In the genomic region with DNA sequence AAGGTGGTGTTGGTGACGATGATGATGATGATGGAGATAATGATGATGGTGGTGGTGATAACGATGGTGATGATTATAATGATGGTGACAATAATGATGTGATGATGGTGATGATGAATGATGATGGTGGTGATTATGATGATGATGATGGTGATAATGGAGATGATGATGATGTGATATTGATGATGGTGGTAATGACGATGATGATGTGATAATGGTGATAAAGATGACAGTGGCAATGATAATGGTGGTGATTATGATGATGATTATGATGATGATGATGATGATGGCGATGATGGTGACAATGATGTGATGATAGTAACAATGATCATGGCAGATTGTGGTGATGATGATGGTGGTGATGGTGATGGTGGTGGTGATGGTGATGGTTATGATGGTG, we compare ENCODE assay signal across 28 cellular contexts.
DNase-seq lines count a peak whose midpoint lies in the region; ATAC-seq, FAIRE-seq and TF ChIP-seq lines count a peak whose summit lies in the region.
"Had no signal": no experiment of that assay in that cellular context is flagged by ENCODE, and none has a peak within 500 bp of the region (broad histone marks: within the 10 kb centered on the region; RNA-seq: fewer than 3 reads in every experiment).

No MANE protein-coding gene starts in this region.

- WGBS in K562 (ENCODE audit: insufficient coverage, low coverage, missing lambda C conversion rate) = 2% methylated on average over 4 of the region's 4 CpGs
- 100% methylated on average over 2 to 3 of the region's 4 CpGs for WGBS in neuronal stem cell (ENCODE audit: extremely low coverage in 2 of 2, insufficient read length in 2 of 2, insufficient replicate concordance in 1 of 2), 2 donors

- H3K79me1 ChIP-seq in neuronal stem cell (ENCODE audit: low read depth, low read length) = no peaks in the 10 kb centered on the region

- TF ChIP-seq CTCF in HEK293 (tag by site-specific recombination; IDR thresholded peaks at IDR 0.05) = no peak
- TF ChIP-seq CTCF in K562 (IDR thresholded peaks at IDR 0.05 in 2 of 3, conservative IDR thresholded peaks at IDR 0.05 in 1 of 3; ENCODE audit: insufficient read depth in 2 of 3, low read depth in 1 of 3, low read length in 3 of 3) = no peak

- no peak for TF ChIP-seq EP300 in K562 (IDR thresholded peaks at IDR 0.05; ENCODE audit: low read length)

- no peak for ATAC-seq in K562
- ATAC-seq in GM19023 (IDR thresholded peaks at IDR 0.05; ENCODE audit: unreplicated experiment) = no peak
- ATAC-seq: GM12878 had no signal

- H3K27me3 ChIP-seq in K562 (ENCODE audit: control insufficient read depth in 2 of 2, insufficient read depth in 2 of 2, low read length in 2 of 2) (no peaks in the 10 kb centered on the region), neuronal stem cell (ENCODE audit: control insufficient read depth in 3 of 3, insufficient read depth in 3 of 3, low read depth in 1 of 3, low read length in 3 of 3) (no peaks in the 10 kb centered on the region)
- H3K27me3 ChIP-seq: BE2C, BLaER1 had no signal

- H2BK120ac ChIP-seq in neuronal stem cell (ENCODE audit: low read depth, low read length) = no peak overlapping the region

- H3K4me3 ChIP-seq in HEK293 (ENCODE audit: low read depth, low read length) = no peak overlapping the region
- no peak overlapping the region for H3K4me3 ChIP-seq in K562
- H3K4me3 ChIP-seq in neuronal stem cell (ENCODE audit: low read length in 2 of 2) = no peak overlapping the region
- H3K4me3 ChIP-seq: BLaER1, GM12878 had no signal

- FAIRE-seq in H54 (lab: Jason Lieb, UNC) (peak; percentile 15), K562 (lab: Jason Lieb, UNC) (no peak)
- FAIRE-seq: A204.1, GM12878, GM12892, GM18507, GM19239 had no signal

- H3K9ac ChIP-seq in K562 (ENCODE audit: insufficient read depth in 1 of 2, low read depth in 2 of 2, low read length in 2 of 2) (no peak overlapping the region), neuronal stem cell (ENCODE audit: low read depth, low read length, poor library complexity) (peak overlapping the region; percentile 81)
- H3K9ac ChIP-seq: BLaER1 had no signal

- no peak overlapping the region for H4K8ac ChIP-seq in neuronal stem cell (ENCODE audit: low read depth, low read length)

- H3K14ac ChIP-seq in neuronal stem cell (ENCODE audit: low read length) = no peak overlapping the region

- H3K4ac ChIP-seq in neuronal stem cell (ENCODE audit: low read length) = no peak overlapping the region

- H3K4me2 ChIP-seq in K562 (ENCODE audit: insufficient read depth, low read length) = no peak overlapping the region
- H3K4me2 ChIP-seq in neuronal stem cell (ENCODE audit: insufficient read depth, low read length, poor library complexity, severe bottlenecking) = no peak overlapping the region
- H3K4me2 ChIP-seq: BLaER1 had no signal

- intact Hi-C loops in K562 (cut with micrococcal nuclease) = no loop called here

- no peak overlapping the region for H2AK5ac ChIP-seq in neuronal stem cell (ENCODE audit: low read depth, low read length)

- DNase-seq in H54 (ENCODE audit: insufficient read length, low spot score) (no peak), K562 (ENCODE audit: extremely low read depth in 1 of 4, low spot score in 3 of 4) (no peak), neuronal stem cell (ENCODE audit: low spot score) (no peak), NCI-H82 (lab: John Stamatoyannopoulos, UW) (no peak), dermis blood vessel endothelial cell (no peak), D341Med (ENCODE audit: low spot score) (no peak)
- DNase-seq: 8988T; ACHN; BE2C; C1 segment of cervical spinal cord; CD4-positive, alpha-beta memory T cell; CD4-positive, CD25-positive, alpha-beta regulatory T cell; CD8-positive, alpha-beta memory T cell; COR-L47; DMS 273 treated with DMSO at 0.1 percent for 48 hours; DMS153; DMS79; DND-41; EL; GDM1 had no signal

- H2BK12ac ChIP-seq in neuronal stem cell (ENCODE audit: low read length) = no peak overlapping the region

- H3K36me3 ChIP-seq in HEK293 (ENCODE audit: control insufficient read depth in 2 of 2, insufficient read depth in 1 of 2, low read length in 2 of 2) (no peaks in the 10 kb centered on the region), K562 (ENCODE audit: control insufficient read depth, insufficient read depth, low read length) (no peaks in the 10 kb centered on the region), neuronal stem cell (replicated peaks in 1 of 2; ENCODE audit: control insufficient read depth in 2 of 2, insufficient read depth in 2 of 2, low read length in 2 of 2) (no peaks in the 10 kb centered on the region)
- H3K36me3 ChIP-seq: BE2C, BLaER1 had no signal

- no peaks in the 10 kb centered on the region for H3K79me2 ChIP-seq in K562 (ENCODE audit: control insufficient read depth, insufficient read depth, low read length)

- no peak overlapping the region for H3K18ac ChIP-seq in neuronal stem cell (ENCODE audit: low read length)

- H3K23ac ChIP-seq in neuronal stem cell (ENCODE audit: low read depth, low read length, poor library complexity) = no peak overlapping the region

- no peaks in the 10 kb centered on the region for H4K20me1 ChIP-seq in K562 (replicated peaks; ENCODE audit: control insufficient read depth, insufficient read depth, low read length)
- H4K20me1 ChIP-seq: BLaER1 had no signal

- H3K9me3 ChIP-seq in HEK293 (ENCODE audit: control insufficient read depth, insufficient read depth, low read depth, low read length) (no peaks in the 10 kb centered on the region), K562 (replicated peaks; ENCODE audit: control insufficient read depth, insufficient read depth, low read depth, low read length) (no peaks in the 10 kb centered on the region), neuronal stem cell (replicated peaks in 1 of 2; ENCODE audit: control insufficient read depth in 2 of 2, insufficient read depth in 1 of 2, low read depth in 1 of 2, low read length in 2 of 2) (peaks cover 0 to 3% of the 10 kb centered on the region in 2 donors)

- no TSS peak for BruUV-seq in K562 (replicated peaks; lab: Mats Ljungman, UMichigan)

- H3K9me1 ChIP-seq in K562 (ENCODE audit: control insufficient read depth, insufficient read depth, low read length) = no peaks in the 10 kb centered on the region

- H2BK15ac ChIP-seq in neuronal stem cell (ENCODE audit: low read length) = no peak overlapping the region

- TF ChIP-seq POLR2A in H54 (IDR thresholded peaks at IDR 0.05; ENCODE audit: low read depth, low read length) = no peak
- TF ChIP-seq POLR2A in K562 (conservative IDR thresholded peaks at IDR 0.05) = no peak

- CTCF ChIA-PET in HEK293 (lab: Yijun Ruan, JAX) (no interaction called here), K562 (lab: Yijun Ruan, JAX; ENCODE audit: low intra/inter-chr PET ratio) (no interaction called here)

- no peak overlapping the region for H3K27ac ChIP-seq in HEK293 (ENCODE audit: extremely low read depth, low read depth, low read length)
- H3K27ac ChIP-seq in K562 (ENCODE audit: extremely low read depth, low read depth, low read length) = no peak overlapping the region
- H3K27ac ChIP-seq in neuronal stem cell (replicated peaks; ENCODE audit: low read length) = no peak overlapping the region
- H3K27ac ChIP-seq: BLaER1 had no signal

- no peak overlapping the region for H2BK5ac ChIP-seq in neuronal stem cell (ENCODE audit: low read length)

- H2AFZ ChIP-seq in K562 (ENCODE audit: low read depth, low read length) (no peak overlapping the region), neuronal stem cell (ENCODE audit: low read length) (no peak overlapping the region)

- POLR2A ChIA-PET in HEK293 (lab: Yijun Ruan, JAX) = no interaction called here
- POLR2A ChIA-PET in K562 (lab: Yijun Ruan, JAX) = no interaction called here

- TF ChIP-seq RAD21 in K562 (CRISPR knock-in tag; conservative IDR thresholded peaks at IDR 0.05 in 1 of 2, IDR thresholded peaks at IDR 0.05 in 1 of 2) = no peak

- no peak overlapping the region for H4K91ac ChIP-seq in neuronal stem cell (ENCODE audit: low read depth, low read length, poor library complexity)

- no peaks in the 10 kb centered on the region for H3K4me1 ChIP-seq in HEK293 (ENCODE audit: control insufficient read depth, insufficient read depth, low read length)
- H3K4me1 ChIP-seq in K562 (replicated peaks in 1 of 2; ENCODE audit: control insufficient read depth in 2 of 2, insufficient read depth in 2 of 2, low read length in 2 of 2) = no peaks in the 10 kb centered on the region
- no peaks in the 10 kb centered on the region for H3K4me1 ChIP-seq in neuronal stem cell (ENCODE audit: control insufficient read depth in 2 of 2, insufficient read depth in 1 of 2, low read depth in 1 of 2, low read length in 2 of 2)
- H3K4me1 ChIP-seq: BE2C, BLaER1 had no signal

- in situ Hi-C loops in K562 (cut with MboI) = no loop called here

TF ChIP-seq in HEK293, 187 proteins besides CTCF, POLR2A, EP300 and RAD21 (continues in another document):
- TF ChIP-seq ZNF513 (tag by site-specific recombination; IDR thresholded peaks at IDR 0.05) (peak; percentile 94), WT1 (tag by site-specific recombination; IDR thresholded peaks at IDR 0.05) (no peak)

TF ChIP-seq in K562, 482 proteins besides CTCF, POLR2A, EP300 and RAD21 (continues in another document):
- TF ChIP-seq ZNF316 (IDR thresholded peaks at IDR 0.05) (0 out of 2 replicates have a peak, but pooled peaks have one; percentile 7), ATF1 (CRISPR knock-in tag; IDR thresholded peaks at IDR 0.05) (no peak), ATF1 (tag; IDR thresholded peaks at IDR 0.05) (peak; percentile 53; the same call in 1 of the 2 replicates), ILF3 (IDR thresholded peaks at IDR 0.05; ENCODE audit: borderline replicate concordance) (no peak), HDAC1 (IDR thresholded peaks at IDR 0.05) (peak in 1 of 2 experiments; percentile 54; a peak in 1 of 4 replicates), CREM (IDR thresholded peaks at IDR 0.05; ENCODE audit: low read depth) (no peak), NFIX (CRISPR knock-in tag; IDR thresholded peaks at IDR 0.05; ENCODE audit: low read depth) (no peak)
- TF ChIP-seq, protein P1, sequence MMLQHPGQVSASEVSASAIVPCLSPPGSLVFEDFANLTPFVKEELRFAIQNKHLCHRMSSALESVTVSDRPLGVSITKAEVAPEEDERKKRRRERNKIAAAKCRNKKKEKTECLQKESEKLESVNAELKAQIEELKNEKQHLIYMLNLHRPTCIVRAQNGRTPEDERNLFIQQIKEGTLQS (IDR thresholded peaks at IDR 0.05) = peak; percentile 13; the same call in 1 of the 2 replicates
- TF ChIP-seq, protein P1 (CRISPR knock-in tag; conservative IDR thresholded peaks at IDR 0.05) = no peak
